ENCODE assay signal across 1 cellular context in the genomic region with DNA sequence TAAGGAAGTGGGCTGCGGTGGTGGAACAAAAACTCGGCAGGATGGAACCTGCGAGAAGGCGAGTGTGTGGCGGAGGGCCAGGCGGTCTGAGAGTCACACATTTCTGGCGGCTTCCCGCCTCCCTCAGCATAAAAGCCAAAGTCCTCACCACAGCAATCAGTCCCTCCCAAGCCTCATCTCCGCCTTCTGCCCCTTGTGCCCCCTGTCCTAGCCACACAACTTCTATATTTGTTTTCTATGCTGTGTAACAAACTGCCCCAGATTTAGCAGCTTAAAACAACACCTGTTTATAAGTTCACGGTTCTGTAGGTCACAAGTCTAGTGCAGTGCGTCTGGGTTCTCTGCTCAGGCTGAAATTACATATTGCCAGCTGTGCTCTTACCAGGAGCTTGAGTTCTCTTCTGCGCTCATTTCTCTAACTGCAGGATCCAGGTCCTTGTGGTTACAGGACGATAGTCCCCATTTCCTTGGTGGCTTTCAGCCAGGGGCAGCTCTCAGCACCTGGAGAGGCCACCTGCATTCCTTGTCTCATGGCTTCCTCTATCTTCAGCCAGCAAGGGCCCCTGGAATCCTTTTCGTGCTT.
TF ChIP-seq lines count a peak whose summit lies in the region.

No MANE protein-coding gene starts in this region.

TF ChIP-seq in H1, 55 proteins besides CTCF, POLR2A, EP300 and RAD21:
- TF ChIP-seq CBX8 (IDR thresholded peaks at IDR 0.05; ENCODE audit: borderline replicate concordance, low read depth, low read length): no peak
- no peak for TF ChIP-seq SIRT6 (IDR thresholded peaks at IDR 0.05; ENCODE audit: low read length)
- TF ChIP-seq RBBP5 (IDR thresholded peaks at IDR 0.05; ENCODE audit: borderline replicate concordance, low read depth, low read length): no peak
- no peak for TF ChIP-seq TAF7 (optimal IDR thresholded peaks at IDR 0.05; ENCODE audit: borderline replicate concordance, low read depth, low read length)
- no peak for TF ChIP-seq SIN3A (conservative IDR thresholded peaks at IDR 0.05 in 1 of 2, IDR thresholded peaks at IDR 0.05 in 1 of 2; ENCODE audit: low read depth in 1 of 2, low read length in 2 of 2)
- TF ChIP-seq, protein P1, sequence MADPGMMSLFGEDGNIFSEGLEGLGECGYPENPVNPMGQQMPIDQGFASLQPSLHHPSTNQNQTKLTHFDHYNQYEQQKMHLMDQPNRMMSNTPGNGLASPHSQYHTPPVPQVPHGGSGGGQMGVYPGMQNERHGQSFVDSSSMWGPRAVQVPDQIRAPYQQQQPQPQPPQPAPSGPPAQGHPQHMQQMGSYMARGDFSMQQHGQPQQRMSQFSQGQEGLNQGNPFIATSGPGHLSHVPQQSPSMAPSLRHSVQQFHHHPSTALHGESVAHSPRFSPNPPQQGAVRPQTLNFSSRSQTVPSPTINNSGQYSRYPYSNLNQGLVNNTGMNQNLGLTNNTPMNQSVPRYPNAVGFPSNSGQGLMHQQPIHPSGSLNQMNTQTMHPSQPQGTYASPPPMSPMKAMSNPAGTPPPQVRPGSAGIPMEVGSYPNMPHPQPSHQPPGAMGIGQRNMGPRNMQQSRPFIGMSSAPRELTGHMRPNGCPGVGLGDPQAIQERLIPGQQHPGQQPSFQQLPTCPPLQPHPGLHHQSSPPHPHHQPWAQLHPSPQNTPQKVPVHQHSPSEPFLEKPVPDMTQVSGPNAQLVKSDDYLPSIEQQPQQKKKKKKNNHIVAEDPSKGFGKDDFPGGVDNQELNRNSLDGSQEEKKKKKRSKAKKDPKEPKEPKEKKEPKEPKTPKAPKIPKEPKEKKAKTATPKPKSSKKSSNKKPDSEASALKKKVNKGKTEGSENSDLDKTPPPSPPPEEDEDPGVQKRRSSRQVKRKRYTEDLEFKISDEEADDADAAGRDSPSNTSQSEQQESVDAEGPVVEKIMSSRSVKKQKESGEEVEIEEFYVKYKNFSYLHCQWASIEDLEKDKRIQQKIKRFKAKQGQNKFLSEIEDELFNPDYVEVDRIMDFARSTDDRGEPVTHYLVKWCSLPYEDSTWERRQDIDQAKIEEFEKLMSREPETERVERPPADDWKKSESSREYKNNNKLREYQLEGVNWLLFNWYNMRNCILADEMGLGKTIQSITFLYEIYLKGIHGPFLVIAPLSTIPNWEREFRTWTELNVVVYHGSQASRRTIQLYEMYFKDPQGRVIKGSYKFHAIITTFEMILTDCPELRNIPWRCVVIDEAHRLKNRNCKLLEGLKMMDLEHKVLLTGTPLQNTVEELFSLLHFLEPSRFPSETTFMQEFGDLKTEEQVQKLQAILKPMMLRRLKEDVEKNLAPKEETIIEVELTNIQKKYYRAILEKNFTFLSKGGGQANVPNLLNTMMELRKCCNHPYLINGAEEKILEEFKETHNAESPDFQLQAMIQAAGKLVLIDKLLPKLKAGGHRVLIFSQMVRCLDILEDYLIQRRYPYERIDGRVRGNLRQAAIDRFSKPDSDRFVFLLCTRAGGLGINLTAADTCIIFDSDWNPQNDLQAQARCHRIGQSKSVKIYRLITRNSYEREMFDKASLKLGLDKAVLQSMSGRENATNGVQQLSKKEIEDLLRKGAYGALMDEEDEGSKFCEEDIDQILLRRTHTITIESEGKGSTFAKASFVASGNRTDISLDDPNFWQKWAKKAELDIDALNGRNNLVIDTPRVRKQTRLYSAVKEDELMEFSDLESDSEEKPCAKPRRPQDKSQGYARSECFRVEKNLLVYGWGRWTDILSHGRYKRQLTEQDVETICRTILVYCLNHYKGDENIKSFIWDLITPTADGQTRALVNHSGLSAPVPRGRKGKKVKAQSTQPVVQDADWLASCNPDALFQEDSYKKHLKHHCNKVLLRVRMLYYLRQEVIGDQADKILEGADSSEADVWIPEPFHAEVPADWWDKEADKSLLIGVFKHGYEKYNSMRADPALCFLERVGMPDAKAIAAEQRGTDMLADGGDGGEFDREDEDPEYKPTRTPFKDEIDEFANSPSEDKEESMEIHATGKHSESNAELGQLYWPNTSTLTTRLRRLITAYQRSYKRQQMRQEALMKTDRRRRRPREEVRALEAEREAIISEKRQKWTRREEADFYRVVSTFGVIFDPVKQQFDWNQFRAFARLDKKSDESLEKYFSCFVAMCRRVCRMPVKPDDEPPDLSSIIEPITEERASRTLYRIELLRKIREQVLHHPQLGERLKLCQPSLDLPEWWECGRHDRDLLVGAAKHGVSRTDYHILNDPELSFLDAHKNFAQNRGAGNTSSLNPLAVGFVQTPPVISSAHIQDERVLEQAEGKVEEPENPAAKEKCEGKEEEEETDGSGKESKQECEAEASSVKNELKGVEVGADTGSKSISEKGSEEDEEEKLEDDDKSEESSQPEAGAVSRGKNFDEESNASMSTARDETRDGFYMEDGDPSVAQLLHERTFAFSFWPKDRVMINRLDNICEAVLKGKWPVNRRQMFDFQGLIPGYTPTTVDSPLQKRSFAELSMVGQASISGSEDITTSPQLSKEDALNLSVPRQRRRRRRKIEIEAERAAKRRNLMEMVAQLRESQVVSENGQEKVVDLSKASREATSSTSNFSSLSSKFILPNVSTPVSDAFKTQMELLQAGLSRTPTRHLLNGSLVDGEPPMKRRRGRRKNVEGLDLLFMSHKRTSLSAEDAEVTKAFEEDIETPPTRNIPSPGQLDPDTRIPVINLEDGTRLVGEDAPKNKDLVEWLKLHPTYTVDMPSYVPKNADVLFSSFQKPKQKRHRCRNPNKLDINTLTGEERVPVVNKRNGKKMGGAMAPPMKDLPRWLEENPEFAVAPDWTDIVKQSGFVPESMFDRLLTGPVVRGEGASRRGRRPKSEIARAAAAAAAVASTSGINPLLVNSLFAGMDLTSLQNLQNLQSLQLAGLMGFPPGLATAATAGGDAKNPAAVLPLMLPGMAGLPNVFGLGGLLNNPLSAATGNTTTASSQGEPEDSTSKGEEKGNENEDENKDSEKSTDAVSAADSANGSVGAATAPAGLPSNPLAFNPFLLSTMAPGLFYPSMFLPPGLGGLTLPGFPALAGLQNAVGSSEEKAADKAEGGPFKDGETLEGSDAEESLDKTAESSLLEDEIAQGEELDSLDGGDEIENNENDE (IDR thresholded peaks at IDR 0.05; ENCODE audit: insufficient replicate concordance, low read length): no peak
- no peak for TF ChIP-seq MAFK (IDR thresholded peaks at IDR 0.05; ENCODE audit: low read depth, low read length)
- no peak for TF ChIP-seq SP1 (IDR thresholded peaks at IDR 0.05; ENCODE audit: low read depth, low read length)
- no peak for TF ChIP-seq JUN (IDR thresholded peaks at IDR 0.05; ENCODE audit: low read depth, low read length)
- TF ChIP-seq ZNF274 (IDR thresholded peaks at IDR 0.05; ENCODE audit: borderline replicate concordance, extremely low read depth, low read length): no peak
- no peak for TF ChIP-seq CHD1 (IDR thresholded peaks at IDR 0.05; ENCODE audit: low read depth, low read length)
- TF ChIP-seq TAF1 (IDR thresholded peaks at IDR 0.05; ENCODE audit: low read depth, low read length): no peak
- TF ChIP-seq SRF (IDR thresholded peaks at IDR 0.05; ENCODE audit: low read depth, low read length): no peak
- TF ChIP-seq HDAC6 (IDR thresholded peaks at IDR 0.05; ENCODE audit: low read depth, low read length): no peak
- TF ChIP-seq, protein P2, sequence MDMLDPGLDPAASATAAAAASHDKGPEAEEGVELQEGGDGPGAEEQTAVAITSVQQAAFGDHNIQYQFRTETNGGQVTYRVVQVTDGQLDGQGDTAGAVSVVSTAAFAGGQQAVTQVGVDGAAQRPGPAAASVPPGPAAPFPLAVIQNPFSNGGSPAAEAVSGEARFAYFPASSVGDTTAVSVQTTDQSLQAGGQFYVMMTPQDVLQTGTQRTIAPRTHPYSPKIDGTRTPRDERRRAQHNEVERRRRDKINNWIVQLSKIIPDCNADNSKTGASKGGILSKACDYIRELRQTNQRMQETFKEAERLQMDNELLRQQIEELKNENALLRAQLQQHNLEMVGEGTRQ (IDR thresholded peaks at IDR 0.05; ENCODE audit: low read length): no peak
TF ChIP-seq in H1: peak in this region for 0.
